In genomic region chrX:68183612-68184214, GRCh38 we compare ENCODE assay signal across 8 cellular contexts.
A peak's percentile ranks its signal among the peaks of the same experiment; 100 is the strongest.
DNase-seq lines count a peak whose midpoint lies in the region; ATAC-seq and TF ChIP-seq lines count a peak whose summit lies in the region.

No MANE protein-coding gene starts in this region.

- intact Hi-C loops in body of pancreas (cut with DNase I): no loop called here
- intact Hi-C loops in activated T-helper 1 cell treated with anti-CD3 and anti-CD28 coated beads, Interleukin-12 subunit alpha, Interleukin-12 subunit beta, Interleukin-2, Interleukin-4 antibody, amounts not matched to agents 30 ng/mL and 10 ng/mL and 1 ng/mL, durations not matched to agents 14 hours and 24 hours and 36 hours (cut with micrococcal nuclease): no loop called here

- TF ChIP-seq CTCF in GM12873 (IDR thresholded peaks at IDR 0.05; ENCODE audit: insufficient read depth, low read depth, low read length, missing control alignments): peak; percentile 35
- peak in 5 of 7 experiments; percentile 11 to 44 (median 20) for TF ChIP-seq CTCF in body of pancreas (IDR thresholded peaks at IDR 0.05)
- peak; percentile 32 for TF ChIP-seq CTCF in nephron progenitor cell (IDR thresholded peaks at IDR 0.05)

- H3K9me3 Mint-ChIP-seq in nephron progenitor cell: peaks cover 20% of the 10 kb centered on the region
- peaks cover 2% of the 10 kb centered on the region for H3K9me3 Mint-ChIP-seq in activated T-helper 1 cell treated with anti-CD3 and anti-CD28 coated beads, Interleukin-12 subunit alpha, Interleukin-12 subunit beta, Interleukin-2, Interleukin-4 antibody, amounts not matched to agents 30 ng/mL and 10 ng/mL and 1 ng/mL, durations not matched to agents 14 hours and 24 hours and 36 hours

- no peak overlapping the region for H3K27ac ChIP-seq in body of pancreas

- no peaks in the 10 kb centered on the region for H3K27me3 ChIP-seq in body of pancreas

- H3K4me1 Mint-ChIP-seq in nephron progenitor cell: no peaks in the 10 kb centered on the region
- no peaks in the 10 kb centered on the region for H3K4me1 Mint-ChIP-seq in activated T-helper 1 cell treated with anti-CD3 and anti-CD28 coated beads, Interleukin-12 subunit alpha, Interleukin-12 subunit beta, Interleukin-2, Interleukin-4 antibody, amounts not matched to agents 30 ng/mL and 10 ng/mL and 1 ng/mL, durations not matched to agents 14 hours and 24 hours and 36 hours (ENCODE audit: low read depth)

- DNase-seq in MV-4-11 (lab: John Stamatoyannopoulos, UW): peak; percentile 11
- DNase-seq in body of pancreas: no peak
- no peak for DNase-seq in nephron progenitor cell
- no peak for DNase-seq in amygdala (lab: John Stamatoyannopoulos, UW)
- no peak for DNase-seq in activated T-helper 1 cell treated with anti-CD3 and anti-CD28 coated beads, Interleukin-12 subunit alpha, Interleukin-12 subunit beta, Interleukin-2, Interleukin-4 antibody, amounts not matched to agents 30 ng/mL and 10 ng/mL and 1 ng/mL, durations not matched to agents 14 hours and 24 hours and 36 hours (ENCODE audit: low spot score)
- no peak for DNase-seq in activated gamma-delta T cell treated with Interleukin-2 at 50 U/mL for 16 hours

- no peaks in the 10 kb centered on the region for H3K4me1 ChIP-seq in body of pancreas

- H3K36me3 Mint-ChIP-seq in nephron progenitor cell (ENCODE audit: low read depth): no peaks in the 10 kb centered on the region
- no peaks in the 10 kb centered on the region for H3K36me3 Mint-ChIP-seq in activated T-helper 1 cell treated with anti-CD3 and anti-CD28 coated beads, Interleukin-12 subunit alpha, Interleukin-12 subunit beta, Interleukin-2, Interleukin-4 antibody, amounts not matched to agents 30 ng/mL and 10 ng/mL and 1 ng/mL, durations not matched to agents 14 hours and 24 hours and 36 hours (ENCODE audit: low read depth)

- H3K27ac Mint-ChIP-seq in nephron progenitor cell: no peak overlapping the region
- no peak overlapping the region for H3K27ac Mint-ChIP-seq in activated T-helper 1 cell treated with anti-CD3 and anti-CD28 coated beads, Interleukin-12 subunit alpha, Interleukin-12 subunit beta, Interleukin-2, Interleukin-4 antibody, amounts not matched to agents 30 ng/mL and 10 ng/mL and 1 ng/mL, durations not matched to agents 14 hours and 24 hours and 36 hours

- no peak for ATAC-seq in body of pancreas
- ATAC-seq in GM21360 (IDR thresholded peaks at IDR 0.05; ENCODE audit: unreplicated experiment): no peak

- no peak for TF ChIP-seq POLR2A in body of pancreas (IDR thresholded peaks at IDR 0.05)

- H3K4me3 ChIP-seq in body of pancreas: no peak overlapping the region

- no peak overlapping the region for H3K4me3 Mint-ChIP-seq in nephron progenitor cell
- no peak overlapping the region for H3K4me3 Mint-ChIP-seq in activated T-helper 1 cell treated with anti-CD3 and anti-CD28 coated beads, Interleukin-12 subunit alpha, Interleukin-12 subunit beta, Interleukin-2, Interleukin-4 antibody, amounts not matched to agents 30 ng/mL and 10 ng/mL and 1 ng/mL, durations not matched to agents 14 hours and 24 hours and 36 hours

- H3K36me3 ChIP-seq in body of pancreas (replicated peaks in 1 of 2; ENCODE audit: insufficient read depth in 1 of 2, low read depth in 2 of 2): no peaks in the 10 kb centered on the region

- no peaks in the 10 kb centered on the region for H3K9me3 ChIP-seq in body of pancreas

- H3K27me3 Mint-ChIP-seq in nephron progenitor cell (ENCODE audit: low read depth, poor library complexity): no peaks in the 10 kb centered on the region
- no peaks in the 10 kb centered on the region for H3K27me3 Mint-ChIP-seq in activated T-helper 1 cell treated with anti-CD3 and anti-CD28 coated beads, Interleukin-12 subunit alpha, Interleukin-12 subunit beta, Interleukin-2, Interleukin-4 antibody, amounts not matched to agents 30 ng/mL and 10 ng/mL and 1 ng/mL, durations not matched to agents 14 hours and 24 hours and 36 hours (ENCODE audit: insufficient read depth)

- 37 to 58% methylated on average over 4 of the region's 4 CpGs for WGBS in body of pancreas, 2 donors
